ENCODE assay signal across 8 cellular contexts in the genomic region with DNA sequence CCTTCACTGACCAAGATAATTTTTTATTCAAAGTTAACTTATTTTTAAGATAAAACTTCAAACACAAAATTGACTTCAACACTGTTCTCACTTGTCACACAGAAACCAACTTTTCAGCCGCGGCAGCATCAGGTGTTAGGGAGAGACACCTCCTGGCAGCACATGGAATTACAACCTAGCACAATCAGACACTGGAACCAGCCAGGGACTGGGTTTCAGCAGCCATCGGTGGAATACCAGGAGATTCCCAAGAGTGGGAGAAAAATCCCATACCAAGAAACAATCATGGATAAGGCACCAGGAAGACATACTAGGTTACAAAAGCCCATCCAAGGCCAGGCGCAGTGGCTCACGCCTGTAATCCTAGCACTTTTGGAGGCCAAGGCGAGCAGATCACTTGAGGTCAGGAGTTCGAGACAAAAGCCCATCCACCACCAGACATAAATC.
DNase-seq lines count a peak whose midpoint lies in the region; ATAC-seq and TF ChIP-seq lines count a peak whose summit lies in the region.

No MANE protein-coding gene starts in this region.

- no peaks in the 10 kb centered on the region for H3F3A ChIP-seq in OCI-LY1 (ENCODE audit: insufficient read depth, low read length)

- H3K9me3 Mint-ChIP-seq in CD8-positive, alpha-beta memory T cell, result no peaks in the 10 kb centered on the region
- H3K9me3 Mint-ChIP-seq in HFFc6 (no peaks in the 10 kb centered on the region), nephron progenitor cell (peaks cover 3% of the 10 kb centered on the region)

- H3K79me2 ChIP-seq in OCI-LY1 (ENCODE audit: insufficient read depth, low read length), result no peaks in the 10 kb centered on the region

- H2AFZ ChIP-seq in OCI-LY1 (ENCODE audit: low read length), result no peak overlapping the region

- peak; percentile 98 for TF ChIP-seq CTCF in HFFc6 (IDR thresholded peaks at IDR 0.05)
- TF ChIP-seq CTCF in OCI-LY1 (IDR thresholded peaks at IDR 0.05; ENCODE audit: low read length), result peak; percentile 92
- peak; percentile 83 to 97 (median 94) for TF ChIP-seq CTCF in esophagus squamous epithelium (IDR thresholded peaks at IDR 0.05)
- TF ChIP-seq CTCF in nephron progenitor cell (IDR thresholded peaks at IDR 0.05), result peak; percentile 88
- TF ChIP-seq CTCF in stomach (IDR thresholded peaks at IDR 0.05), result peak in 6 of 7 experiments; percentile 81 to 97 (median 94)

- H3K9me3 ChIP-seq in CD8-positive, alpha-beta memory T cell (ENCODE audit: low read length), result no peaks in the 10 kb centered on the region
- no peaks in the 10 kb centered on the region for H3K9me3 ChIP-seq in OCI-LY1 (ENCODE audit: low read length)
- no peaks in the 10 kb centered on the region for H3K9me3 ChIP-seq in esophagus squamous epithelium
- no peaks in the 10 kb centered on the region for H3K9me3 ChIP-seq in stomach

- H4K20me1 ChIP-seq in OCI-LY1 (ENCODE audit: insufficient read depth, low read length), result no peaks in the 10 kb centered on the region

- peaks cover 0 to 8% (median 3%) of the 10 kb centered on the region in 3 donors for H3K4me1 Mint-ChIP-seq in CD8-positive, alpha-beta memory T cell
- H3K4me1 Mint-ChIP-seq in HFFc6 (ENCODE audit: low read depth) (peaks cover 31% of the 10 kb centered on the region), nephron progenitor cell (peaks cover 28% of the 10 kb centered on the region)

- no peak for TF ChIP-seq EP300 in stomach (IDR thresholded peaks at IDR 0.05)

- H3K9ac ChIP-seq in OCI-LY1 (ENCODE audit: low read length), result no peak overlapping the region

- H3K36me3 Mint-ChIP-seq in CD8-positive, alpha-beta memory T cell, result no peaks in the 10 kb centered on the region
- H3K36me3 Mint-ChIP-seq in HFFc6 (ENCODE audit: low read depth) (no peaks in the 10 kb centered on the region), nephron progenitor cell (ENCODE audit: low read depth) (no peaks in the 10 kb centered on the region)

- CTCF ChIA-PET in CD8-positive, alpha-beta memory T cell (lab: Charles Lee), result interaction anchor here (0.7 to 4.1 kb wide), 12 partner anchors 9 to 399 kb away, joined by 3 to 36 read pairs (median 4); partner anchors contain the start of gene RRBP1

- H3K27ac ChIP-seq in CD8-positive, alpha-beta memory T cell (ENCODE audit: low read depth, low read length), result no peak overlapping the region
- H3K27ac ChIP-seq in OCI-LY1 (ENCODE audit: low read depth, low read length, poor library complexity, severe bottlenecking) (no peak overlapping the region), esophagus squamous epithelium (no peak overlapping the region), stomach (no peak overlapping the region)

- H3K4me3 Mint-ChIP-seq in CD8-positive, alpha-beta memory T cell, result no peak overlapping the region
- no peak overlapping the region for H3K4me3 Mint-ChIP-seq in HFFc6
- no peak overlapping the region for H3K4me3 Mint-ChIP-seq in nephron progenitor cell

- no peak overlapping the region for H3K27ac Mint-ChIP-seq in CD8-positive, alpha-beta memory T cell
- H3K27ac Mint-ChIP-seq in HFFc6 (no peak overlapping the region), nephron progenitor cell (no peak overlapping the region)

- H3K4me2 ChIP-seq in OCI-LY1 (ENCODE audit: low read length), result no peak overlapping the region

- no peaks in the 10 kb centered on the region for H3K9me2 ChIP-seq in OCI-LY1 (ENCODE audit: low read depth, low read length)

- DNase-seq in CD8-positive, alpha-beta memory T cell, result peak; percentile 43 to 73 (median 45)
- DNase-seq in HFFc6, result peak; percentile 60
- peak; percentile 54 for DNase-seq in activated T-cell treated with anti-CD3 and anti-CD28 coated beads for 4 hours
- DNase-seq in esophagus squamous epithelium (lab: John Stamatoyannopoulos, UW), result no peak
- peak; percentile 74 for DNase-seq in nephron progenitor cell
- peak; percentile 82 for DNase-seq in stomach

- no peaks in the 10 kb centered on the region for H3K36me3 ChIP-seq in CD8-positive, alpha-beta memory T cell (ENCODE audit: insufficient read depth, low read length)
- no peaks in the 10 kb centered on the region for H3K36me3 ChIP-seq in OCI-LY1 (ENCODE audit: insufficient read depth, low read length)
- H3K36me3 ChIP-seq in esophagus squamous epithelium, result no peaks in the 10 kb centered on the region
- no peaks in the 10 kb centered on the region for H3K36me3 ChIP-seq in stomach

- intact Hi-C loops in esophagus squamous epithelium (cut with DNase I), result loop anchor here (5.0 to 10.0 kb wide), 2 partner anchors 216 to 394 kb away; partner anchors contain the start of gene RRBP1
- intact Hi-C loops in stomach (cut with DNase I; ENCODE audit: low total_unique reads), result loop anchor here (5.0 to 10.0 kb wide), 2 partner anchors 104 to 216 kb away; partner anchors contain the start of gene RRBP1

- 44 to 52% methylated on average over 7 of the region's 7 CpGs for WGBS in esophagus squamous epithelium, 2 donors
- WGBS in stomach, 5 donors, result 44 to 57% (median 55%) methylated on average over 7 of the region's 7 CpGs

- peaks cover 26 to 37% of the 10 kb centered on the region in 2 donors for H3K27me3 Mint-ChIP-seq in CD8-positive, alpha-beta memory T cell
- H3K27me3 Mint-ChIP-seq in HFFc6 (ENCODE audit: insufficient read depth) (peaks cover 10% of the 10 kb centered on the region), nephron progenitor cell (ENCODE audit: low read depth, poor library complexity) (peaks cover 10% of the 10 kb centered on the region)

- TF ChIP-seq POLR2A in esophagus squamous epithelium (IDR thresholded peaks at IDR 0.05) (no peak), stomach (IDR thresholded peaks at IDR 0.05) (no peak)

- peaks cover 4% of the 10 kb centered on the region for H3K27me3 ChIP-seq in CD8-positive, alpha-beta memory T cell (ENCODE audit: insufficient read depth, low read length, poor library complexity, severe bottlenecking)
- H3K27me3 ChIP-seq in OCI-LY1 (ENCODE audit: insufficient read depth, low read length) (peaks cover 5% of the 10 kb centered on the region; the same call in 1 of the 2 replicates), esophagus squamous epithelium (peaks cover 0 to 7% (median 0%) of the 10 kb centered on the region in 4 donors), stomach (no peaks in the 10 kb centered on the region)

- H3K4me1 ChIP-seq in CD8-positive, alpha-beta memory T cell (ENCODE audit: insufficient read depth, low read length), result no peaks in the 10 kb centered on the region
- H3K4me1 ChIP-seq in OCI-LY1 (ENCODE audit: insufficient read depth, low read length, severe bottlenecking) (peaks cover 19% of the 10 kb centered on the region), esophagus squamous epithelium (peaks cover 0 to 26% (median 16%) of the 10 kb centered on the region in 3 donors), stomach (peaks cover 0 to 33% (median 17%) of the 10 kb centered on the region in 4 donors)

- POLR2A ChIA-PET in CD8-positive, alpha-beta memory T cell (lab: Charles Lee), result no interaction called here

- no peak overlapping the region for H3K4me3 ChIP-seq in CD8-positive, alpha-beta memory T cell (ENCODE audit: low read length)
- no peak overlapping the region for H3K4me3 ChIP-seq in OCI-LY1 (ENCODE audit: low read depth, low read length, poor library complexity, severe bottlenecking)
- H3K4me3 ChIP-seq in esophagus squamous epithelium, result no peak overlapping the region
- no peak overlapping the region for H3K4me3 ChIP-seq in stomach

- ATAC-seq in HG03135 (IDR thresholded peaks at IDR 0.05; ENCODE audit: unreplicated experiment), result no peak
